Comparison of ENCODE assay signal across 8 cellular contexts in the genomic region with DNA sequence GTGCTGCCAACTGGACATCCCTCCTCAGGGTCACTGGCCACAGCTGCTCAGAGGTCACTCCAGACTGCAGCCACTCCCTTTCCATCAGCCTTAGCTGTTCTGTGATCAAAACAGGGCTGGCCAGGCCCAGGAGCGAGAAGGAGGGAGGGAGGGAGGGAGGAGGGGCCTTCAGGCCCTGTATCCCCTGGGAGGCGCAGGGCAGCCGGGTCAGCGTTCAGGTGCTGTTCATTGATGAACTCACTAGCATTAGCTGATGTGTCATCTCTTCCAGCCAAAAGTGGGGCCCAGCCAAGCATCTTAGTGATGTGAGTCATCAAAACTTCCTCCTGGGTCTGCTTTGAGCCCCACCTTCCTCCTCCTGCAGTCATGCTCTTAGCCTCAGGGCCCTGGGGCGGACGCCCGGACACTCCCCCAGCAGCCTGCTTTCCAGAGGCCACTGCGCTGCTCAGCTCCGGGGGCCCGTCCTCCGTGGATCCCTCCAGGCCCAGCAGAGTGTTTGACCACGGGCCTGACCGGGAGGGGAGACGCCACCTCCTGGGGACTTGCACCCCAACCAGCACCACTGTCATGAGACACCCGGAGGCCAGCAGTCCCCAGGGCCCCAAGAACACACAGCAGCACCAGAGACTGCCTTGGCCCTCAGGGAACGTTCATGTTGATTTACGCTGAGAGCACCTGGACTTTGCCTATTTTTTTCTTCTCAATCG.
DNase-seq lines count a peak whose midpoint lies in the region; ATAC-seq and TF ChIP-seq lines count a peak whose summit lies in the region.

No MANE protein-coding gene starts in this region.

- H3K36me3 ChIP-seq in ES-I3 (ENCODE audit: insufficient read depth, low read length) (no peaks in the 10 kb centered on the region), liver (ENCODE audit: control insufficient read depth in 4 of 4, insufficient read depth in 3 of 4, low read depth in 1 of 4, low read length in 3 of 4) (peaks cover 0 to 4% (median under 1%) of the 10 kb centered on the region in 4 donors)

- peak overlapping the region; percentile 1; the same call in 1 of the 2 replicates for H3K9ac ChIP-seq in ES-I3 (ENCODE audit: low read depth, low read length)
- no peak overlapping the region for H3K9ac ChIP-seq in liver (ENCODE audit: low read depth in 1 of 2, low read length in 2 of 2)

- in situ Hi-C loops in astrocyte of the cerebellum (cut with HindIII; ENCODE audit: low sequenced_read_pairs), result loop anchor here (25.0 kb wide), 1 partner anchor 365 kb away; no protein-coding TSS in a partner anchor

- no peaks in the 10 kb centered on the region for H3K27me3 ChIP-seq in liver (ENCODE audit: control insufficient read depth in 4 of 4, insufficient read depth in 4 of 4, low read length in 3 of 4)

- H3K9me3 ChIP-seq in ES-I3 (ENCODE audit: control insufficient read depth, insufficient read depth, low read length), result no peaks in the 10 kb centered on the region
- H3K9me3 ChIP-seq in liver (ENCODE audit: control insufficient read depth in 4 of 4, low read length in 3 of 4), result no peaks in the 10 kb centered on the region

- WGBS in liver, result 74% methylated on average over 18 of the region's 18 CpGs

- DNase-seq in SIG-M5 (lab: John Stamatoyannopoulos, UW) (peak; percentile 30), astrocyte of the cerebellum (ENCODE audit: low read depth) (peak; percentile 83), HuH-7 (ENCODE audit: low spot score) (no peak)
- peak; percentile 13 to 32 for DNase-seq in stimulated activated CD8-positive, alpha-beta memory T cell treated with anti-CD3 and anti-CD28 coated beads, Interleukin-15, amount 100 ng/mL, for 4 hours (ENCODE audit: low read depth in 2 of 2)

- TF ChIP-seq RAD21 in liver (IDR thresholded peaks at IDR 0.05), result no peak

- TF ChIP-seq CTCF in astrocyte of the cerebellum (IDR thresholded peaks at IDR 0.05; ENCODE audit: low read depth, low read length, missing control alignments), result no peak
- TF ChIP-seq CTCF in liver (IDR thresholded peaks at IDR 0.05; ENCODE audit: low read depth, low read length, missing input control), result no peak

- H3K4me3 ChIP-seq in astrocyte of the cerebellum (ENCODE audit: low read depth, low read length) (no peak overlapping the region), liver (ENCODE audit: low read depth in 1 of 3, low read length in 3 of 3) (no peak overlapping the region)

- ATAC-seq in HG02678 (IDR thresholded peaks at IDR 0.05; ENCODE audit: unreplicated experiment), result peak; percentile 58
- no peak for ATAC-seq in HG03159 (IDR thresholded peaks at IDR 0.05; ENCODE audit: unreplicated experiment)

- peak overlapping the region; percentile 39 to 60 for H3K27ac ChIP-seq in liver (ENCODE audit: low read depth in 1 of 2, low read length in 2 of 2)

- H3K4me1 ChIP-seq in ES-I3 (ENCODE audit: insufficient read depth, low read length) (peaks cover 23% of the 10 kb centered on the region), liver (ENCODE audit: control insufficient read depth in 4 of 4, insufficient read depth in 4 of 4, low read length in 3 of 4) (peaks cover 0 to 5% (median 4%) of the 10 kb centered on the region in 4 donors)

TF ChIP-seq in liver, 16 proteins besides CTCF, POLR2A, EP300 and RAD21:
- TF ChIP-seq GABPA (IDR thresholded peaks at IDR 0.05 in 1 of 2, conservative IDR thresholded peaks at IDR 0.05 in 1 of 2) (no peak), JUND (IDR thresholded peaks at IDR 0.05) (peak in 1 of 2 donors; percentile 39)
